Comparison of ENCODE assay signal across 1 cellular context in the genomic region with DNA sequence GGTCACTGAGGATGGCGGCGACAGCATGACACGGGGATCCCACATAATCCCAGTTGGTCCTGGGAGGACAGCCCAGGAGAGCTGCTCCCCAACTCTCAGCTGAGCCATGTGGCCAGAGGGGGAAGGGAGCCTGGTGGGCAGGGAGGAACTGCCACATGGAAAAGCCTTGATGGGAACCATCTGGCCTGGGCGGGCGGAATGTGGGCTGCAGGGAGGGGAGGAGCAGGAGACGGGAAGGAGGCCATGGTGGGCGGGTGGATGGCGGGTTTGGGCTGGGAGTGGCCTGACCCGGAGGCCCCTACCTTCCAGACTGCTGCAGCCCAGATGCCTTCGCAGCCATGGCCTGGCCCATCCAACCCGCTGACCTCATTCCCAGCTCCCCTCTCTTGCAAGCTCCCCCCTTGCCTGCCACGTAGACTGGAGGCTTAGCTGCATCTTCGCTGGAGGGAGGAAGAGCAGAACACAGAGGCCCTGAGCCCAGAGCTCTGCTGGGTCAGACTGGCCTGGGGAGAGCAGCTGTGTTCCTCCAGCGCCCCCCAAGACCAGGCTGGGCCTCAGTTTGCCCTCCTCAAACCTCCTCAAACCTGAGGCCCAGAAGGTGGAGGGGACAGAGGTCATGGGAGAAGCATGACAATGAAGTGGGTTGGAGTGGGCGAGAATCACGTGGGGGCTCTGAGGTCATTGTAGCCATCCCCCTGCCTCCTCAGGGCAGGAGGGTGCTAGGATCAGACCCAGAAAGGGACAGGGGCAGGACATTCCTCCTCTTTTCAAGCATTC.
A peak's percentile ranks its signal among the peaks of the same experiment; 100 is the strongest.
TF ChIP-seq lines count a peak whose summit lies in the region.

No MANE protein-coding gene starts in this region.

TF ChIP-seq in SK-N-SH treated with all-trans-retinoic acid at 6 μM for 48 hours, 23 proteins besides CTCF, POLR2A, EP300 and RAD21 (continued from another document):
- no peak for TF ChIP-seq CSRNP3 (CRISPR knock-in tag; IDR thresholded peaks at IDR 0.05)
- no peak for TF ChIP-seq PPARA (CRISPR knock-in tag; IDR thresholded peaks at IDR 0.05; ENCODE audit: borderline replicate concordance)
- 0 out of 2 replicates have a peak, but pooled peaks have one; percentile 9 for TF ChIP-seq ZFP3 (CRISPR knock-in tag; IDR thresholded peaks at IDR 0.05)
- TF ChIP-seq, protein P1, sequence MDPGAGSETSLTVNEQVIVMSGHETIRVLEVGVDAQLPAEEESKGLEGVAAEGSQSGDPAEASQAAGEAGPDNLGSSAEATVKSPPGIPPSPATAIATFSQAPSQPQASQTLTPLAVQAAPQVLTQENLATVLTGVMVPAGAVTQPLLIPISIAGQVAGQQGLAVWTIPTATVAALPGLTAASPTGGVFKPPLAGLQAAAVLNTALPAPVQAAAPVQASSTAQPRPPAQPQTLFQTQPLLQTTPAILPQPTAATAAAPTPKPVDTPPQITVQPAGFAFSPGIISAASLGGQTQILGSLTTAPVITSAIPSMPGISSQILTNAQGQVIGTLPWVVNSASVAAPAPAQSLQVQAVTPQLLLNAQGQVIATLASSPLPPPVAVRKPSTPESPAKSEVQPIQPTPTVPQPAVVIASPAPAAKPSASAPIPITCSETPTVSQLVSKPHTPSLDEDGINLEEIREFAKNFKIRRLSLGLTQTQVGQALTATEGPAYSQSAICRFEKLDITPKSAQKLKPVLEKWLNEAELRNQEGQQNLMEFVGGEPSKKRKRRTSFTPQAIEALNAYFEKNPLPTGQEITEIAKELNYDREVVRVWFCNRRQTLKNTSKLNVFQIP (CRISPR knock-in tag; IDR thresholded peaks at IDR 0.05; ENCODE audit: borderline replicate concordance, low read depth): no peak
- peak; percentile 4; the same call in 1 of the 2 replicates for TF ChIP-seq ZNF8 (CRISPR knock-in tag; IDR thresholded peaks at IDR 0.05)
